ENCODE assay signal across 10 cellular contexts in genomic region chr6:2192971-2193370, GRCh38.
"Had no signal": no experiment of that assay in that cellular context is flagged by ENCODE, and none has a peak within 500 bp of the region (broad histone marks: within the 10 kb centered on the region; RNA-seq: fewer than 3 reads in every experiment).

No MANE protein-coding gene starts in this region.

- H3K4me3 ChIP-seq: GM23248, HAP-1 had no signal

- DNase-seq: GM23248, GOT3, H7, HFFc6, KBM-7 had no signal

- H3K9me3 Mint-ChIP-seq: HFFc6, IgD-negative memory B cell had no signal

- H3K9me3 ChIP-seq: HAP-1 had no signal

- ATAC-seq: HCT116, HepG2 had no signal

- H3K36me3 ChIP-seq: HAP-1 had no signal

- H3K27ac ChIP-seq: GM23248, HL-60 had no signal

- H3K4me3 Mint-ChIP-seq: HFFc6, IgD-negative memory B cell had no signal

- H3K36me3 Mint-ChIP-seq: IgD-negative memory B cell had no signal

- H3K27ac Mint-ChIP-seq: HFFc6, IgD-negative memory B cell had no signal

- H3K4me1 ChIP-seq: HAP-1 had no signal
